12 cellular contexts compared by ENCODE assay signal in the genomic region with DNA sequence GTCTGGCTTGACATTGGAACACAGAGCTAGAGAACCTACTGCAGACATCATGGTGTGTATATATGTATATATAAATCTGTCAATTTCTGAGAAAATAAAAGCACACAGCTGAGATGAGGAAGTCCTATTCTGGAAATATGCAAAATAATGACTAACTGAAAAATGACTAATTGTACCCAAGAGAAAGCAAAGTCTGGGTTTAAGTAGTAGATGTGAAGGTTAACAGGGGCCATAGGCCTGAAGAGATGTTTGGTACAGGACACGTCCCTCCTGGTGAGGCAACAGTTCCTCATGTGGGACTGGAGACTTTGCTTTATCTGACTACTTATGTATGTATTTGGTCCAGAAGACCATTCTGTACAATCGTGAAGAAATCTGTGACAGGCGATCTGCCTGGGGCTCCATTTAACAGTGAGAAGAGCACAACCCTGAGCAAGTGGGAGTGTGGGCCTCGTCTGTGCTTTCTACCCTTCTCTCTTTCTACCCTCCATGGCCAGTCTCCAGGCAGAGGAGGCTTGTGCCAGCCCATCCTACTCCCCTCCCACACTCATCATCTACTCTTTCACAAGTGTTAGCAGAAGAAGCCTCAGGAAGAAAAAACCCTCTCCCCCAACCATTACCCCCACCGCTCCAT.
A peak's percentile ranks its signal among the peaks of the same experiment; 100 is the strongest.
DNase-seq lines count a peak whose midpoint lies in the region; ATAC-seq and TF ChIP-seq lines count a peak whose summit lies in the region.
"Had no signal": no experiment of that assay in that cellular context is flagged by ENCODE, and none has a peak within 500 bp of the region (broad histone marks: within the 10 kb centered on the region; RNA-seq: fewer than 3 reads in every experiment).

No MANE protein-coding gene starts in this region.

- H3K36me3 ChIP-seq in GM06990 (ENCODE audit: control insufficient read depth, insufficient read depth, low read length), result no peaks in the 10 kb centered on the region
- H3K36me3 ChIP-seq: neutrophil, sigmoid colon had no signal

- in situ Hi-C loops in GM13977 (cut with MboI; ENCODE audit: low pct_unique_long_range_greater_than_20kb, low sequenced_read_pairs, unreplicated experiment), result no loop called here

- H3K4me3 ChIP-seq in GM06990 (replicated peaks; ENCODE audit: low read depth, low read length) (no peak overlapping the region), NB4 (ENCODE audit: low read depth, low read length) (no peak overlapping the region), fibroblast of mammary gland (ENCODE audit: control insufficient read depth, low read depth, low read length) (no peak overlapping the region)
- H3K4me3 ChIP-seq: sigmoid colon had no signal

- ATAC-seq in GM18867 (IDR thresholded peaks at IDR 0.05; ENCODE audit: unreplicated experiment) (peak; percentile 70), HG03520 (IDR thresholded peaks at IDR 0.05; ENCODE audit: unreplicated experiment) (no peak)
- ATAC-seq: SK-N-SH treated with all-trans-retinoic acid at 6 μM for 48 hours had no signal

- DNase-seq in GM06990 (ENCODE audit: extremely low read depth, insufficient read length), result peak; percentile 19
- peak; percentile 14 for DNase-seq in NB4 (ENCODE audit: low read depth)
- peak; percentile 37 for DNase-seq in fibroblast of mammary gland (ENCODE audit: low read depth)
- no peak for DNase-seq in GM13977 (ENCODE audit: low spot score)
- DNase-seq in stimulated activated CD8-positive, alpha-beta memory T cell treated with anti-CD3 and anti-CD28 coated beads, Interleukin-4, amount 100 ng/mL, for 48 hours, result no peak
- DNase-seq: sigmoid colon; stimulated activated CD4-positive, alpha-beta T cell treated with anti-CD3 and anti-CD28 coated beads, Interleukin-4, amount 100 ng/mL, for 4 hours; stimulated activated naive CD4-positive, alpha-beta T cell treated with Interleukin-2 at 50 U/mL for 16 hours had no signal

- H3K27me3 ChIP-seq in GM06990 (replicated peaks; ENCODE audit: control insufficient read depth, insufficient read depth, low read length), result no peaks in the 10 kb centered on the region
- H3K27me3 ChIP-seq: neutrophil, sigmoid colon had no signal

- TF ChIP-seq POLR2A in NB4 (IDR thresholded peaks at IDR 0.05; ENCODE audit: extremely low read depth, insufficient read length), result no peak

- TF ChIP-seq CTCF in GM06990 (IDR thresholded peaks at IDR 0.05; ENCODE audit: insufficient read depth, low read length, poor library complexity, severe bottlenecking), result no peak
- TF ChIP-seq CTCF in NB4 (IDR thresholded peaks at IDR 0.05; ENCODE audit: low read depth, low read length), result no peak
- TF ChIP-seq CTCF in fibroblast of mammary gland (conservative IDR thresholded peaks at IDR 0.05; ENCODE audit: control insufficient read depth, insufficient read depth, low read depth, low read length), result no peak
- no peak for TF ChIP-seq CTCF in GM13977 (IDR thresholded peaks at IDR 0.05; ENCODE audit: extremely low read depth, insufficient read depth, missing control alignments)

Comparison
In these comparisons a context has a peak if more than half of its experiments do, and no peak if none do; other contexts are left out.
1. DNase-seq: peak in GM06990 (single experiment), NB4 (single experiment) and fibroblast of mammary gland (single experiment); none in GM13977 (single experiment) and stimulated activated CD8-positive, alpha-beta memory T cell treated with anti-CD3 and anti-CD28 coated beads, Interleukin-4, amount 100 ng/mL, for 48 hours (single experiment).